In the genomic region with DNA sequence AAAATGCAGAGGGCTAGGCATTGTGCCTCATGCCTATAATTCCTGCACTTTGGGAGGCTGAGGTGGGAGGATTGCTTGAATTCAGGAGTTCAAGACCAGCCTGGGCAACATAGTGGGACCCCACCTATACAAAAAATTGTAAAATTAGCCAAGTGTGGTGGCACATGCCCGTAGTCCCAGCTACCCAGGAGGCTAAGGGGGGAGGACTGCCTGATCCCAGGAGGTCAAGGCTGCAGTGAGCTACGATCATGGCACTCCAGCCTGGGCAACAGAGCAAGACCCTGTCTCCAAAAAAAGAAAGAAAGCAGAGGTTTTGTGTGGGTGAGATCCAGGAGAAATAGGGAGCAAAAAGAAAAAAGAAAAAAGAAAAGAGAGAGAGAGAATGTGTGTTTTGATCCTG, we compare ENCODE assay signal across 2 cellular contexts.
A peak's percentile ranks its signal among the peaks of the same experiment; 100 is the strongest.
TF ChIP-seq lines count a peak whose summit lies in the region.

No MANE protein-coding gene starts in this region.

TF ChIP-seq in HEK293, 187 proteins besides CTCF, POLR2A, EP300 and RAD21:
- TF ChIP-seq ZNF121 (tag by site-specific recombination; IDR thresholded peaks at IDR 0.05) (peak; percentile 94), ZFHX2 (tag by site-specific recombination; conservative IDR thresholded peaks at IDR 0.05) (no peak)

TF ChIP-seq in H1, 55 proteins besides CTCF, POLR2A, EP300 and RAD21:
- TF ChIP-seq TCF12 (IDR thresholded peaks at IDR 0.05; ENCODE audit: low read depth, low read length): no peak
- peak; percentile 16; the same call in 1 of the 2 replicates for TF ChIP-seq KDM1A (IDR thresholded peaks at IDR 0.05; ENCODE audit: borderline replicate concordance, low read length)
